In genomic region chrX:38327007-38327774, GRCh38 we compare ENCODE assay signal across 8 cellular contexts. TPM values are rescaled to one million over a fixed set of nuclear protein-coding genes. Genes with fewer than 3 reads are reported as not detected.
DNase-seq lines count a peak whose midpoint lies in the region; ATAC-seq and TF ChIP-seq lines count a peak whose summit lies in the region.

Gene RPGR (minus strand): TSS chrX:38327509. CDS start chrX:38327367, 142 bp downstream.

- peak; percentile 81 for TF ChIP-seq CTCF in kidney epithelial cell (IDR thresholded peaks at IDR 0.05; ENCODE audit: insufficient read depth, low read length, poor library complexity, severe bottlenecking)

- peak; percentile 97 for ATAC-seq in GM19035 (IDR thresholded peaks at IDR 0.05; ENCODE audit: unreplicated experiment)
- peak; percentile 97 for ATAC-seq in HG03354 (IDR thresholded peaks at IDR 0.05; ENCODE audit: poor library complexity, severe bottlenecking, unreplicated experiment)

- H3K4me3 ChIP-seq in kidney epithelial cell (ENCODE audit: low read depth, low read length) = peak within 1 kb of the TSS; percentile 67

- no peaks in the 10 kb centered on the region for H3K27me3 ChIP-seq in kidney epithelial cell (ENCODE audit: control insufficient read depth, insufficient read depth, low read length)

- DNase-seq in AML-193 (lab: John Stamatoyannopoulos, UW) (peak; percentile 70 to 76), NCI-H345 treated with DMSO at 0.1 percent for 48 hours (lab: John Stamatoyannopoulos, UW; ENCODE audit: unreplicated experiment) (peak; percentile 78), cerebellar nuclear complex (lab: John Stamatoyannopoulos, UW) (peak; percentile 18 to 34), kidney epithelial cell (ENCODE audit: low read depth) (peak; percentile 53)
- DNase-seq in activated CD4-positive, CD25-positive, alpha-beta regulatory T cell treated with anti-CD3 and anti-CD28 coated beads, Interleukin-2, amount 50 U/mL, for 72 hours = peak; percentile 86
- peak; percentile 93 for DNase-seq in stimulated activated CD4-positive, alpha-beta T cell treated with anti-CD3 and anti-CD28 coated beads, Interleukin-15, amount 100 ng/mL, for 24 hours

- no peaks in the 10 kb centered on the region for H3K36me3 ChIP-seq in kidney epithelial cell (ENCODE audit: control insufficient read depth, insufficient read depth, low read length)

RNA-seq across cellular contexts. Expression of gene RPGR, which starts in this region (rescaled TPM):
- 4.6 and 5.5 TPM in 2 replicates for total RNA-seq in kidney epithelial cell

Comparison
In these comparisons a context has a peak if more than half of its experiments do, and no peak if none do; other contexts are left out.
1. Peak in every context shown above with its lines: DNase-seq, ATAC-seq and H3K4me3 ChIP-seq.
2. DNase-seq: peak in every context shown above with its lines; median percentile 93 in stimulated activated CD4-positive, alpha-beta T cell treated with anti-CD3 and anti-CD28 coated beads, Interleukin-15, amount 100 ng/mL, for 24 hours; 86 in activated CD4-positive, CD25-positive, alpha-beta regulatory T cell treated with anti-CD3 and anti-CD28 coated beads, Interleukin-2, amount 50 U/mL, for 72 hours; 78 in NCI-H345 treated with DMSO at 0.1 percent for 48 hours; 73 in AML-193; 53 in kidney epithelial cell; 26 in cerebellar nuclear complex.